Comparison of ENCODE assay signal across 20 cellular contexts in genomic region chr3:63768415-63768814, GRCh38. TPM values are rescaled to one million over a fixed set of nuclear protein-coding genes. Genes with fewer than 3 reads are reported as not detected.
"Had no signal": no experiment of that assay in that cellular context is flagged by ENCODE, and none has a peak within 500 bp of the region (broad histone marks: within the 10 kb centered on the region; RNA-seq: fewer than 3 reads in every experiment).

No MANE protein-coding gene starts in this region.

- DNase-seq: KBM-7, MV-4-11, NCI-H1048, NCI-H1436, NCI-H187, NCI-H2029, NCI-H2081 treated with DMSO at 0.1 percent for 48 hours, NCI-H2171, NCI-H345, NCI-H446 treated with DMSO at 0.1 percent for 48 hours, NCI-H524 treated with DMSO at 0.1 percent for 48 hours, NCI-H774, SHP77, SK-N-SH, SW 1271, T-cell had no signal

- H3K9me3 ChIP-seq: SK-N-SH had no signal

- ATAC-seq: T-cell had no signal

RNA-seq across cellular contexts. Expression of gene C3orf49, which starts 50.7 kb away (rescaled TPM):
- total RNA-seq: HT-29, LHCN-M2, MCF 10A, SK-MEL-5, T-cell had no signal
